In genomic region chr11:47551086-47551485, GRCh38 we compare ENCODE assay signal across 8 cellular contexts. TPM values are rescaled to one million over a fixed set of nuclear protein-coding genes. Genes with fewer than 3 reads are reported as not detected.
DNase-seq lines count a peak whose midpoint lies in the region; ATAC-seq, FAIRE-seq and TF ChIP-seq lines count a peak whose summit lies in the region.

No MANE protein-coding gene starts in this region.

- peak; percentile 59 for ATAC-seq in K562
- ATAC-seq in lung (ENCODE audit: insufficient read depth, low FRiP score): no peak
- ATAC-seq in HG03095 (IDR thresholded peaks at IDR 0.05; ENCODE audit: unreplicated experiment): no peak

- FAIRE-seq in K562 (lab: Jason Lieb, UNC) (peak; percentile 67), H54 (lab: Jason Lieb, UNC) (no peak), frontal cortex (lab: Jason Lieb, UNC) (no peak)

- DNase-seq in NCI-H2196 (lab: John Stamatoyannopoulos, UW; ENCODE audit: unreplicated experiment) (peak; percentile 15), NCI-H2196 treated with DMSO at 0.1 percent for 48 hours (lab: John Stamatoyannopoulos, UW; ENCODE audit: unreplicated experiment) (no peak), K562 (ENCODE audit: extremely low read depth in 1 of 4, low spot score in 3 of 4) (peak in 3 of 4 experiments; percentile 46 to 64 (median 48)), lung (ENCODE audit: low spot score) (no peak), H54 (ENCODE audit: insufficient read length, low spot score) (no peak), frontal cortex (ENCODE audit: low spot score in 2 of 2) (no peak)

- peaks cover 69% of the 10 kb centered on the region for H3K79me2 ChIP-seq in K562 (ENCODE audit: control insufficient read depth, insufficient read depth, low read length)

- H3K4me3 ChIP-seq in K562 (peak overlapping the region; percentile 100), lung (no peak overlapping the region)

- TSS peak; percentile 39 for BruUV-seq in K562 (replicated peaks; lab: Mats Ljungman, UMichigan)

- CTCF ChIA-PET in K562 (lab: Yijun Ruan, JAX; ENCODE audit: low intra/inter-chr PET ratio): interaction anchor here (1.5 kb wide), 1 partner anchor 66 kb away, joined by 7 read pairs; no protein-coding TSS in a partner anchor

- TF ChIP-seq RAD21 in K562 (CRISPR knock-in tag; conservative IDR thresholded peaks at IDR 0.05 in 1 of 2, IDR thresholded peaks at IDR 0.05 in 1 of 2): peak; percentile 36 to 54; a peak in 3 of 4 replicates

- POLR2A ChIA-PET in K562 (lab: Yijun Ruan, JAX): interaction anchor here (0.6 to 3.8 kb wide), 7 partner anchors 9 to 1556 kb away, joined by 3 to 28 read pairs (median 6); partner anchors contain the start of gene PTPMT1

- H3K27ac ChIP-seq in K562 (ENCODE audit: extremely low read depth, low read depth, low read length) (peak overlapping the region; percentile 7; the same call in 1 of the 3 replicates), lung (ENCODE audit: low read depth in 1 of 2, low read length in 1 of 2) (peak overlapping the region; percentile 24 to 67)

- in situ Hi-C loops in K562 (cut with MboI): no loop called here

- peaks cover 27% of the 10 kb centered on the region for H3K36me3 ChIP-seq in K562 (ENCODE audit: control insufficient read depth, insufficient read depth, low read length)
- peaks cover 0 to 2% of the 10 kb centered on the region in 2 donors for H3K36me3 ChIP-seq in lung (ENCODE audit: control insufficient read depth in 2 of 2, insufficient read depth in 2 of 2, low read length in 2 of 2)

- TF ChIP-seq CTCF in LNCAP (IDR thresholded peaks at IDR 0.05) (peak; percentile 35; the same call in 1 of the 2 replicates), K562 (IDR thresholded peaks at IDR 0.05 in 2 of 3, conservative IDR thresholded peaks at IDR 0.05 in 1 of 3; ENCODE audit: insufficient read depth in 2 of 3, low read depth in 1 of 3, low read length in 3 of 3) (peak; percentile 50 to 68 (median 51); a peak in 5 of 6 replicates), lung (IDR thresholded peaks at IDR 0.05; ENCODE audit: control extremely low read depth, extremely low read depth) (no peak)

- no peaks in the 10 kb centered on the region for H3K27me3 ChIP-seq in K562 (ENCODE audit: control insufficient read depth in 2 of 2, insufficient read depth in 2 of 2, low read length in 2 of 2)
- H3K27me3 ChIP-seq in lung (ENCODE audit: control insufficient read depth, insufficient read depth): no peaks in the 10 kb centered on the region

- peak overlapping the region; percentile 96 for H3K4me2 ChIP-seq in K562 (ENCODE audit: insufficient read depth, low read length)

- H3K9ac ChIP-seq in K562 (ENCODE audit: insufficient read depth in 1 of 2, low read depth in 2 of 2, low read length in 2 of 2): peak overlapping the region in 1 of 2 experiments; percentile 92; a peak in 2 of 4 replicates

- TF ChIP-seq POLR2A in K562 (conservative IDR thresholded peaks at IDR 0.05) (no peak), H54 (IDR thresholded peaks at IDR 0.05; ENCODE audit: low read depth, low read length) (no peak)

- H3K9me3 ChIP-seq in K562 (replicated peaks; ENCODE audit: control insufficient read depth, insufficient read depth, low read depth, low read length) (no peaks in the 10 kb centered on the region), lung (ENCODE audit: control insufficient read depth in 2 of 2, insufficient read depth in 1 of 2, low read length in 1 of 2) (no peaks in the 10 kb centered on the region)

- H3K4me1 ChIP-seq in K562 (replicated peaks in 1 of 2; ENCODE audit: control insufficient read depth in 2 of 2, insufficient read depth in 2 of 2, low read length in 2 of 2): peaks cover 11 to 18% of the 10 kb centered on the region in 2 experiments; a peak in 4 of 5 replicates
- H3K4me1 ChIP-seq in lung (ENCODE audit: control insufficient read depth in 2 of 2, insufficient read depth in 2 of 2, low read length in 2 of 2): peaks cover 2 to 20% of the 10 kb centered on the region in 2 donors

- no peak overlapping the region for H2AFZ ChIP-seq in K562 (ENCODE audit: low read depth, low read length)

- no peak for TF ChIP-seq EP300 in K562 (IDR thresholded peaks at IDR 0.05; ENCODE audit: low read length)

- intact Hi-C loops in K562 (cut with micrococcal nuclease): loop anchor here (2.0 to 5.0 kb wide), 2 partner anchors 39 to 66 kb away; no protein-coding TSS in a partner anchor

- peaks cover 12% of the 10 kb centered on the region for H4K20me1 ChIP-seq in K562 (replicated peaks; ENCODE audit: control insufficient read depth, insufficient read depth, low read length)

- peaks cover 6% of the 10 kb centered on the region for H3K9me1 ChIP-seq in K562 (ENCODE audit: control insufficient read depth, insufficient read depth, low read length)

RNA-seq across cellular contexts. Expression of gene CELF1, which starts 1.8 kb away (rescaled TPM):
- total RNA-seq in K562 (2011; cell fraction: chromatin; rRNA removed; ENCODE audit: low replicate concordance): 291 and 350 TPM in 2 replicates
- 140 and 172 TPM in 2 replicates for total RNA-seq in K562 (2011; cell fraction: nucleolus; rRNA removed)
- total RNA-seq in K562 (2011; cell fraction: nucleoplasm; rRNA removed): 256 and 337 TPM in 2 replicates
- total RNA-seq in K562 (2014; rRNA removed): 59.2 and 63.9 TPM in 2 replicates
- 77.4 and 79.1 TPM in 2 replicates for total RNA-seq in K562 (2014; rRNA removed; fragmentation: Illumina TruSeq; extraction: Trizol)
- total RNA-seq in K562 (2015; rRNA removed; fragmentation: Illumina TruSeq; extraction: Trizol): 65.1 and 71.4 TPM in 2 replicates
- 102 and 111 TPM in 2 replicates for total RNA-seq in K562 (2021)
- 124 and 142 TPM in 2 replicates for polyA plus RNA-seq in K562 (2011; rRNA removed)
- polyA plus RNA-seq in K562 (2011; cell fraction: cytosol; rRNA removed): 75.5 and 93.9 TPM in 2 replicates
- 276 and 281 TPM in 2 replicates for polyA plus RNA-seq in K562 (2011; cell fraction: nucleus; rRNA removed)
- polyA plus RNA-seq in K562 (2012): 28.5 and 38.8 TPM in 2 replicates
- polyA plus RNA-seq in K562 (2014; fragmentation: Illumina TruSeq; extraction: Trizol): 75.0 and 81.6 TPM in 2 replicates
- 10 to 100 TPM; 11.3 to 21.6 TPM for polyA plus RNA-seq in K562 (2014; fragmentation: Nextera tagmentation; extraction: Ambion mirVana)
- polyA plus RNA-seq in K562 (2014; rRNA removed): 82.8 and 88.9 TPM in 2 replicates
- 138 and 183 TPM in 2 replicates for polyA minus RNA-seq in K562 (2011; rRNA and poly(A)+ RNA removed)
- polyA minus RNA-seq in K562 (2011; cell fraction: cytosol; rRNA and poly(A)+ RNA removed): 71.5 and 87.3 TPM in 2 replicates
- polyA minus RNA-seq in K562 (2011; cell fraction: nucleus; rRNA and poly(A)+ RNA removed): 67.6 and 122 TPM in 2 replicates
- total RNA-seq in lung: 100 to 1,000 TPM in 1 of 2 donors, 10 to 100 TPM in 1; 92.4 to 184 TPM
- polyA plus RNA-seq in lung: 10 to 100 TPM; 32.2 to 35.2 TPM
- 176 TPM for total RNA-seq in frontal cortex

RNA-seq across cellular contexts. Expression of gene PTPMT1, which starts 14.3 kb away (rescaled TPM):
- 24.4 and 29.4 TPM in 2 replicates for total RNA-seq in K562 (2011; cell fraction: chromatin; rRNA removed; ENCODE audit: low replicate concordance)
- total RNA-seq in K562 (2011; cell fraction: nucleolus; rRNA removed): 46.2 and 48.8 TPM in 2 replicates
- 40.4 and 62.1 TPM in 2 replicates for total RNA-seq in K562 (2011; cell fraction: nucleoplasm; rRNA removed)
- total RNA-seq in K562 (2014; rRNA removed): 140 and 146 TPM in 2 replicates
- 59.3 and 60.4 TPM in 2 replicates for total RNA-seq in K562 (2014; rRNA removed; fragmentation: Illumina TruSeq; extraction: Trizol)
- 61.2 and 65.3 TPM in 2 replicates for total RNA-seq in K562 (2015; rRNA removed; fragmentation: Illumina TruSeq; extraction: Trizol)
- 67.2 and 83.6 TPM in 2 replicates for total RNA-seq in K562 (2021)
- 69.8 and 80.0 TPM in 2 replicates for polyA plus RNA-seq in K562 (2011; rRNA removed)
- polyA plus RNA-seq in K562 (2011; cell fraction: cytosol; rRNA removed): 103 and 173 TPM in 2 replicates
- 29.7 and 32.6 TPM in 2 replicates for polyA plus RNA-seq in K562 (2011; cell fraction: nucleus; rRNA removed)
- 73.7 and 80.8 TPM in 2 replicates for polyA plus RNA-seq in K562 (2012)
- polyA plus RNA-seq in K562 (2014; fragmentation: Illumina TruSeq; extraction: Trizol): 66.6 and 73.1 TPM in 2 replicates
- polyA plus RNA-seq in K562 (2014; fragmentation: Nextera tagmentation; extraction: Ambion mirVana): 10 to 100 TPM; 10.4 to 16.5 TPM
- 109 and 144 TPM in 2 replicates for polyA plus RNA-seq in K562 (2014; rRNA removed)
- 31.1 and 36.7 TPM in 2 replicates for polyA minus RNA-seq in K562 (2011; rRNA and poly(A)+ RNA removed)
- polyA minus RNA-seq in K562 (2011; cell fraction: cytosol; rRNA and poly(A)+ RNA removed): 23.8 and 30.2 TPM in 2 replicates
- polyA minus RNA-seq in K562 (2011; cell fraction: nucleus; rRNA and poly(A)+ RNA removed): 18.9 and 21.1 TPM in 2 replicates
- 10 to 100 TPM; 45.1 to 66.9 TPM for total RNA-seq in lung
- polyA plus RNA-seq in lung: 10 to 100 TPM; 70.0 to 91.6 TPM
- total RNA-seq in frontal cortex: 22.0 TPM

RNA-seq across cellular contexts. Expression of gene KBTBD4, which starts 27.7 kb away (rescaled TPM):
- 9.0 and 15.8 TPM in 2 replicates for total RNA-seq in K562 (2011; cell fraction: chromatin; rRNA removed; ENCODE audit: low replicate concordance)
- total RNA-seq in K562 (2011; cell fraction: nucleolus; rRNA removed): 11.7 and 13.2 TPM in 2 replicates
- total RNA-seq in K562 (2011; cell fraction: nucleoplasm; rRNA removed): 11.6 and 13.4 TPM in 2 replicates
- total RNA-seq in K562 (2014; rRNA removed) (9.1 and 11.2 TPM in 2 replicates), K562 (2014; rRNA removed; fragmentation: Illumina TruSeq; extraction: Trizol) (13.6 TPM in 2 replicates), K562 (2015; rRNA removed; fragmentation: Illumina TruSeq; extraction: Trizol) (13.3 and 13.6 TPM in 2 replicates), K562 (2021) (11.0 and 12.9 TPM in 2 replicates), lung (10 to 100 TPM; 15.0 to 17.1 TPM), frontal cortex (42.8 TPM)
- polyA plus RNA-seq in K562 (2011; rRNA removed) (16.9 and 18.2 TPM in 2 replicates), K562 (2014; fragmentation: Illumina TruSeq; extraction: Trizol) (13.0 and 13.1 TPM in 2 replicates), K562 (2014; fragmentation: Nextera tagmentation; extraction: Ambion mirVana) (10 to 100 TPM; 30.1 to 33.9 TPM), K562 (2014; rRNA removed) (7.0 and 10.1 TPM in 2 replicates), lung (10 to 100 TPM in 1 of 2 donors, 1 to 10 TPM in 1; 5.8 to 16.9 TPM)
- polyA plus RNA-seq in K562 (2011; cell fraction: cytosol; rRNA removed): 16.9 and 19.8 TPM in 2 replicates
- 6.6 and 9.4 TPM in 2 replicates for polyA plus RNA-seq in K562 (2011; cell fraction: nucleus; rRNA removed)
- polyA plus RNA-seq in K562 (2012): 9.4 and 13.6 TPM in 2 replicates
- polyA minus RNA-seq in K562 (2011; rRNA and poly(A)+ RNA removed): 21.9 and 23.1 TPM in 2 replicates
- polyA minus RNA-seq in K562 (2011; cell fraction: cytosol; rRNA and poly(A)+ RNA removed): 8.3 and 9.2 TPM in 2 replicates
- 5.4 and 10.0 TPM in 2 replicates for polyA minus RNA-seq in K562 (2011; cell fraction: nucleus; rRNA and poly(A)+ RNA removed)

RNA-seq across cellular contexts. Expression of gene NDUFS3, which starts 27.8 kb away (rescaled TPM):
- 228 and 279 TPM in 2 replicates for total RNA-seq in K562 (2011; cell fraction: chromatin; rRNA removed; ENCODE audit: low replicate concordance)
- total RNA-seq in K562 (2011; cell fraction: nucleolus; rRNA removed): 212 and 223 TPM in 2 replicates
- total RNA-seq in K562 (2011; cell fraction: nucleoplasm; rRNA removed): 239 and 241 TPM in 2 replicates
- total RNA-seq in K562 (2014; rRNA removed) (203 and 207 TPM in 2 replicates), K562 (2014; rRNA removed; fragmentation: Illumina TruSeq; extraction: Trizol) (191 and 192 TPM in 2 replicates), K562 (2015; rRNA removed; fragmentation: Illumina TruSeq; extraction: Trizol) (190 and 191 TPM in 2 replicates), K562 (2021) (229 and 238 TPM in 2 replicates), lung (10 to 100 TPM; 32.2 to 89.5 TPM), frontal cortex (72.6 TPM)
- polyA plus RNA-seq in K562 (2011; rRNA removed) (302 and 343 TPM in 2 replicates), K562 (2014; fragmentation: Illumina TruSeq; extraction: Trizol) (194 and 197 TPM in 2 replicates), K562 (2014; fragmentation: Nextera tagmentation; extraction: Ambion mirVana) (10 to 100 TPM; 38.7 to 82.3 TPM), K562 (2014; rRNA removed) (341 and 353 TPM in 2 replicates), lung (100 to 1,000 TPM in 1 of 2 donors, 10 to 100 TPM in 1; 90.5 to 168 TPM)
- 353 and 764 TPM in 2 replicates for polyA plus RNA-seq in K562 (2011; cell fraction: cytosol; rRNA removed)
- 319 and 323 TPM in 2 replicates for polyA plus RNA-seq in K562 (2011; cell fraction: nucleus; rRNA removed)
- polyA plus RNA-seq in K562 (2012): 137 and 179 TPM in 2 replicates
- 180 and 229 TPM in 2 replicates for polyA minus RNA-seq in K562 (2011; rRNA and poly(A)+ RNA removed)
- 60.6 and 66.6 TPM in 2 replicates for polyA minus RNA-seq in K562 (2011; cell fraction: cytosol; rRNA and poly(A)+ RNA removed)
- 57.1 and 90.0 TPM in 2 replicates for polyA minus RNA-seq in K562 (2011; cell fraction: nucleus; rRNA and poly(A)+ RNA removed)

RNA-seq across cellular contexts. Expression of gene FAM180B, which starts 35.4 kb away (rescaled TPM):
- total RNA-seq in K562 (2011; cell fraction: chromatin; rRNA removed; ENCODE audit: low replicate concordance): 0.49 and 0.51 TPM in 2 replicates
- 0.26 and 0.50 TPM in 2 replicates for total RNA-seq in K562 (2011; cell fraction: nucleolus; rRNA removed)
- total RNA-seq in K562 (2011; cell fraction: nucleoplasm; rRNA removed): 0.61 TPM in 1 of 2 replicates, not detected in the other
- total RNA-seq in K562 (2014; rRNA removed): 0.14 TPM in 1 of 2 replicates, not detected in the other
- total RNA-seq in K562 (2014; rRNA removed; fragmentation: Illumina TruSeq; extraction: Trizol): not detected in 2 replicates
- total RNA-seq in K562 (2015; rRNA removed; fragmentation: Illumina TruSeq; extraction: Trizol): not detected in 2 replicates
- not detected in 2 replicates for total RNA-seq in K562 (2021)
- not detected in 2 replicates for polyA plus RNA-seq in K562 (2011; rRNA removed)
- polyA plus RNA-seq in K562 (2011; cell fraction: cytosol; rRNA removed): not detected in 2 replicates
- 0.51 TPM in 1 of 2 replicates, not detected in the other for polyA plus RNA-seq in K562 (2011; cell fraction: nucleus; rRNA removed)
- polyA plus RNA-seq in K562 (2012): not detected in 2 replicates
- not detected in 2 replicates for polyA plus RNA-seq in K562 (2014; fragmentation: Illumina TruSeq; extraction: Trizol)
- not detected for polyA plus RNA-seq in K562 (2014; fragmentation: Nextera tagmentation; extraction: Ambion mirVana)
- 0.05 TPM in 1 of 2 replicates, not detected in the other for polyA plus RNA-seq in K562 (2014; rRNA removed)
- 0.14 TPM in 1 of 2 replicates, not detected in the other for polyA minus RNA-seq in K562 (2011; rRNA and poly(A)+ RNA removed)
- not detected in 2 replicates for polyA minus RNA-seq in K562 (2011; cell fraction: cytosol; rRNA and poly(A)+ RNA removed)
- 0.13 and 0.44 TPM in 2 replicates for polyA minus RNA-seq in K562 (2011; cell fraction: nucleus; rRNA and poly(A)+ RNA removed)
- total RNA-seq in lung: under 1 TPM in 1 of 2 donors, not detected in 1; 0.34 TPM
- under 1 TPM; 0.05 to 0.10 TPM for polyA plus RNA-seq in lung
- total RNA-seq in frontal cortex: not detected

Comparison
In these comparisons a context has a peak if more than half of its experiments do, and no peak if none do; other contexts are left out.
1. DNase-seq: peak in NCI-H2196 (single experiment) and K562 (3 of 4); none in NCI-H2196 treated with DMSO at 0.1 percent for 48 hours (single experiment), lung (single experiment), H54 (single experiment) and frontal cortex (0 of 2).